In the genomic region with DNA sequence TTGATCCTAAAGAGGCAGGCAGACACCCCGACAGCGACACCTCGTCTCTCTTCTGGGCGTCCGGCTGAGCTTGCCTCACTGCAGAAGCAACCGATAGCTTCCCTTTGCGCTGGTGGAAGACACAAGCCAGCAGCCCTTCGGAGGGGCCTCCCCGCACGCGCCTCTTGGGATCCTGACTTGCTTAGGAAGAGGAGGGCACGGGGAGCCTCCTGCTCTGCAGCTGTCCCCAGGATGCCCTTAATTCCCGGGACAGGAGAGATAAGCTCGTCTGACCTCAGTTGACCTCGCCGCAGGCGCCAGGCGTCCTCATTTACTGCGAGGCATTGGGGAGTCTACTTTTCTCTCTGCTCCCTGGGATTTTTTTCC, we compare ENCODE assay signal across 9 cellular contexts.
DNase-seq lines count a peak whose midpoint lies in the region; FAIRE-seq and TF ChIP-seq lines count a peak whose summit lies in the region.
"Had no signal": no experiment of that assay in that cellular context is flagged by ENCODE, and none has a peak within 500 bp of the region (broad histone marks: within the 10 kb centered on the region; RNA-seq: fewer than 3 reads in every experiment).

No MANE protein-coding gene starts in this region.

- H3K79me2 ChIP-seq in neural progenitor cell (ENCODE audit: low read depth), result no peaks in the 10 kb centered on the region

- H3K9me3 ChIP-seq in neural progenitor cell (ENCODE audit: low read depth), result no peaks in the 10 kb centered on the region

- peak overlapping the region; percentile 80 for H3K4me3 Mint-ChIP-seq in T-helper 2 cell treated with Interferon-gamma antibody and Interleukin-4, amounts not matched to agents 5 μg/mL and 100 μg/mL, for 36 hours
- peak overlapping the region; percentile 85 for H3K4me3 Mint-ChIP-seq in neural progenitor cell

- peaks cover 17% of the 10 kb centered on the region for H3K4me1 ChIP-seq in neural progenitor cell

- H3K4me1 Mint-ChIP-seq in T-helper 2 cell treated with Interferon-gamma antibody and Interleukin-4, amounts not matched to agents 5 μg/mL and 100 μg/mL, for 36 hours (ENCODE audit: low read depth), result peaks cover 10% of the 10 kb centered on the region
- H3K4me1 Mint-ChIP-seq in neural progenitor cell, result peaks cover 24% of the 10 kb centered on the region

- peaks cover 2% of the 10 kb centered on the region for H3K36me3 Mint-ChIP-seq in T-helper 2 cell treated with Interferon-gamma antibody and Interleukin-4, amounts not matched to agents 5 μg/mL and 100 μg/mL, for 36 hours (ENCODE audit: low read depth)
- no peaks in the 10 kb centered on the region for H3K36me3 Mint-ChIP-seq in neural progenitor cell

- no peak overlapping the region for H3K9ac ChIP-seq in neural progenitor cell

- peak overlapping the region; percentile 69 for H3K4me3 ChIP-seq in fibroblast of villous mesenchyme (ENCODE audit: low read depth, low read length)
- peak overlapping the region; percentile 45 for H3K4me3 ChIP-seq in neural progenitor cell

- peak overlapping the region; percentile 74 for H3K27ac Mint-ChIP-seq in T-helper 2 cell treated with Interferon-gamma antibody and Interleukin-4, amounts not matched to agents 5 μg/mL and 100 μg/mL, for 36 hours
- peak overlapping the region; percentile 33 for H3K27ac Mint-ChIP-seq in neural progenitor cell

- H3F3A ChIP-seq in neural progenitor cell (ENCODE audit: low read depth), result peaks cover 9% of the 10 kb centered on the region

- no peak overlapping the region for H2AFZ ChIP-seq in neural progenitor cell (replicated peaks)

- H3K36me3 ChIP-seq in neural progenitor cell, result no peaks in the 10 kb centered on the region

- FAIRE-seq in D721Med (lab: Jason Lieb, UNC), result no peak
- FAIRE-seq: frontal cortex had no signal

- DNase-seq in T-helper 2 cell treated with Interferon-gamma antibody and Interleukin-4, amounts not matched to agents 5 μg/mL and 100 μg/mL, for 36 hours (ENCODE audit: low spot score), result no peak
- DNase-seq in T-helper 2 cell, result no peak
- peak; percentile 43 for DNase-seq in HuH-7.5 (ENCODE audit: low spot score)
- DNase-seq in activated CD8-positive, alpha-beta memory T cell treated with anti-CD3 and anti-CD28 coated beads, Interleukin-2, amount 50 U/mL, for 4 hours, result peak; percentile 37
- DNase-seq in fibroblast of villous mesenchyme (ENCODE audit: low read depth), result peak; percentile 54
- peak; percentile 95 for DNase-seq in neural progenitor cell (ENCODE audit: low spot score)
- DNase-seq in globus pallidus (ENCODE audit: low spot score), result no peak
- no peak for DNase-seq in D721Med (ENCODE audit: insufficient read length, low spot score)

- H3K27ac ChIP-seq in neural progenitor cell, result no peak overlapping the region

- peak overlapping the region; percentile 79 for H3K4me2 ChIP-seq in neural progenitor cell

- no peaks in the 10 kb centered on the region for H4K20me1 ChIP-seq in neural progenitor cell (ENCODE audit: low read depth)

- H3K27me3 ChIP-seq in neural progenitor cell, result peaks cover 21% of the 10 kb centered on the region

- H3K27me3 Mint-ChIP-seq in T-helper 2 cell treated with Interferon-gamma antibody and Interleukin-4, amounts not matched to agents 5 μg/mL and 100 μg/mL, for 36 hours (ENCODE audit: low read depth), result no peaks in the 10 kb centered on the region
- peaks cover 21% of the 10 kb centered on the region for H3K27me3 Mint-ChIP-seq in neural progenitor cell (ENCODE audit: insufficient read depth, low read depth)

- no peak for TF ChIP-seq CTCF in fibroblast of villous mesenchyme (IDR thresholded peaks at IDR 0.05; ENCODE audit: insufficient read depth, low read depth, low read length)
- no peak for TF ChIP-seq CTCF in neural progenitor cell (IDR thresholded peaks at IDR 0.05)
- TF ChIP-seq CTCF in D721Med (IDR thresholded peaks at IDR 0.05; ENCODE audit: insufficient read depth, missing control alignments), result no peak

- H3K9me3 Mint-ChIP-seq in T-helper 2 cell treated with Interferon-gamma antibody and Interleukin-4, amounts not matched to agents 5 μg/mL and 100 μg/mL, for 36 hours, result no peaks in the 10 kb centered on the region
- peaks cover 5% of the 10 kb centered on the region for H3K9me3 Mint-ChIP-seq in neural progenitor cell

Comparison
In these comparisons a context has a peak if more than half of its experiments do, and no peak if none do; other contexts are left out.
1. DNase-seq: peak in HuH-7.5 (single experiment), activated CD8-positive, alpha-beta memory T cell treated with anti-CD3 and anti-CD28 coated beads, Interleukin-2, amount 50 U/mL, for 4 hours (single experiment), fibroblast of villous mesenchyme (single experiment) and neural progenitor cell (single experiment); none in T-helper 2 cell treated with Interferon-gamma antibody and Interleukin-4, amounts not matched to agents 5 μg/mL and 100 μg/mL, for 36 hours (single experiment), T-helper 2 cell (0 of 5), globus pallidus (single experiment) and D721Med (single experiment).